In the genomic region with DNA sequence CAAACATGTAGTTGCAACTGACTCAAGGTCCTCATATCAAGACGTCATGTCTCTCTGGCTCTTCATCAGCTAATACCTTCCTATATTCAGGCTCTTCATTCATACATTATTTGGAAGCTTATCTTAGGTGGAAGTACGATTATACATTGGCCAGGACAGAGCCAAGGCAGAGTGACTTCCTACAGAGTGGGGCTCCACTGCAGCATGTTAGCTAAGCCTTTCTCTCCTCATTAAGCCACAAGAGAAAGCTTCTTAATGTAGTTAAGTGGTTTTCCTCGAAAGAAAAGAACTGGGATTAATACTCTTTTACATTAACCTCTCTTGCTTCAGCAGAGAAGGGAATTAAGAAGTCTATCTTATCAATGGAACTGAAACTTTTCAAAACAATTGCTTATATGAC, we compare ENCODE assay signal across 30 cellular contexts.
"Had no signal": no experiment of that assay in that cellular context is flagged by ENCODE, and none has a peak within 500 bp of the region (broad histone marks: within the 10 kb centered on the region; RNA-seq: fewer than 3 reads in every experiment).

No MANE protein-coding gene starts in this region.

- H3K27me3 ChIP-seq: adrenal gland, body of pancreas, breast epithelium had no signal

- H3K27ac Mint-ChIP-seq: activated CD4-positive, alpha-beta memory T cell treated with anti-CD3 and anti-CD28 coated beads for 36 hours; activated CD4-positive, alpha-beta T cell treated with anti-CD3 and anti-CD28 coated beads for 36 hours; activated naive CD4-positive, alpha-beta T cell treated with anti-CD3 and anti-CD28 coated beads for 36 hours; activated naive CD4-positive, alpha-beta T cell treated with anti-CD3 and anti-CD28 coated beads, Interleukin-2, amount 50 U/mL, for 72 hours; activated T-helper 1 cell treated with anti-CD3 and anti-CD28 coated beads, Interleukin-12 subunit alpha, Interleukin-12 subunit beta, Interleukin-2, Interleukin-4 antibody, amounts not matched to agents 30 ng/mL and 10 ng/mL and 1 ng/mL, durations not matched to agents 14 hours and 24 hours and 36 hours had no signal

- H3K4me1 Mint-ChIP-seq: activated CD4-positive, alpha-beta T cell treated with anti-CD3 and anti-CD28 coated beads for 36 hours had no signal

- ATAC-seq: activated CD4-positive, alpha-beta T cell treated with anti-CD3 and anti-CD28 coated beads for 36 hours; activated CD4-positive, CD25-positive, alpha-beta regulatory T cell treated with anti-CD3 and anti-CD28 coated beads, Interleukin-2, amount 50 U/mL, for 24 hours; activated naive CD4-positive, alpha-beta T cell treated with anti-CD3 and anti-CD28 coated beads, Interleukin-2, amount 50 U/mL, for 72 hours; activated T-cell treated with anti-CD3 and anti-CD28 coated beads, Interleukin-2, amount 50 U/mL, for 4 hours; SK-N-SH treated with all-trans-retinoic acid at 6 μM for 48 hours had no signal

- H3K9me3 Mint-ChIP-seq: activated CD4-positive, alpha-beta memory T cell treated with anti-CD3 and anti-CD28 coated beads for 36 hours; activated naive CD4-positive, alpha-beta T cell treated with anti-CD3 and anti-CD28 coated beads for 36 hours; activated naive CD4-positive, alpha-beta T cell treated with anti-CD3 and anti-CD28 coated beads, Interleukin-2, amount 50 U/mL, for 72 hours; activated T-cell treated with anti-CD3 and anti-CD28 coated beads, Interleukin-2, amount 50 U/mL, for 4 hours; activated T-helper 1 cell treated with anti-CD3 and anti-CD28 coated beads, Interleukin-12 subunit alpha, Interleukin-12 subunit beta, Interleukin-2, Interleukin-4 antibody, amounts not matched to agents 30 ng/mL and 10 ng/mL and 1 ng/mL, durations not matched to agents 14 hours and 24 hours and 36 hours had no signal

- H3K4me1 ChIP-seq: adrenal gland, breast epithelium had no signal

- H3K36me3 ChIP-seq: adrenal gland had no signal

- H3K4me3 Mint-ChIP-seq: activated CD4-positive, alpha-beta memory T cell treated with anti-CD3 and anti-CD28 coated beads for 36 hours; activated CD4-positive, alpha-beta T cell treated with anti-CD3 and anti-CD28 coated beads for 36 hours; activated naive CD4-positive, alpha-beta T cell treated with anti-CD3 and anti-CD28 coated beads for 36 hours; activated T-cell treated with anti-CD3 and anti-CD28 coated beads, Interleukin-2, amount 50 U/mL, for 4 hours; activated T-helper 1 cell treated with anti-CD3 and anti-CD28 coated beads, Interleukin-12 subunit alpha, Interleukin-12 subunit beta, Interleukin-2, Interleukin-4 antibody, amounts not matched to agents 30 ng/mL and 10 ng/mL and 1 ng/mL, durations not matched to agents 14 hours and 24 hours and 36 hours had no signal

- H3K4me3 ChIP-seq: adrenal gland, body of pancreas, breast epithelium, K562, PC-9 had no signal

- H3K36me3 Mint-ChIP-seq: activated naive CD4-positive, alpha-beta T cell treated with anti-CD3 and anti-CD28 coated beads, Interleukin-2, amount 50 U/mL, for 72 hours had no signal

- H3K4me2 ChIP-seq: PC-9 had no signal

- H2AFZ ChIP-seq: PC-9 had no signal

- H3K27ac ChIP-seq: adrenal gland, breast epithelium, PC-9, RWPE1 had no signal

- H3K27me3 Mint-ChIP-seq: activated CD4-positive, alpha-beta memory T cell treated with anti-CD3 and anti-CD28 coated beads for 36 hours; activated CD4-positive, alpha-beta T cell treated with anti-CD3 and anti-CD28 coated beads for 36 hours had no signal

- DNase-seq: activated CD4-positive, alpha-beta memory T cell treated with anti-CD3 and anti-CD28 coated beads for 36 hours; activated CD4-positive, alpha-beta T cell treated with anti-CD3 and anti-CD28 coated beads for 36 hours; activated CD4-positive, alpha-beta T cell treated with anti-CD3 and anti-CD28 coated beads, Interleukin-2, amount 50 U/mL, for 1 hour; activated CD8-positive, alpha-beta memory T cell treated with anti-CD3 and anti-CD28 coated beads, Interleukin-2, amount 50 U/mL, for 4 hours; activated gamma-delta T cell treated with Interleukin-2 at 50 U/mL for 16 hours; activated naive CD4-positive, alpha-beta T cell treated with anti-CD3 and anti-CD28 coated beads for 36 hours; activated T-cell treated with anti-CD3 and anti-CD28 coated beads for 4 hours; activated T-cell treated with anti-CD3 and anti-CD28 coated beads, Interleukin-2, amount 50 U/mL, for 4 hours; adrenal gland; cerebellar nuclear complex; NCI-H1105; NCI-H1417 treated with DMSO at 0.1 percent for 48 hours; NCI-H187 treated with DMSO at 0.1 percent for 48 hours; NCI-H2081 treated with DMSO at 0.1 percent for 48 hours; NCI-H510A; NCI-H526 treated with DMSO at 0.1 percent for 48 hours; NCI-H774; NK-92 treated with Interleukin-12 subunit alpha and Interleukin-12 subunit beta, amount 100 ng/mL, for 24 hours; PC-9; SIG-M5; T-helper 1 cell; T1000 had no signal

- H3K9me3 ChIP-seq: adrenal gland, body of pancreas, breast epithelium had no signal
